ENCODE assay signal across 10 cellular contexts in the genomic region with DNA sequence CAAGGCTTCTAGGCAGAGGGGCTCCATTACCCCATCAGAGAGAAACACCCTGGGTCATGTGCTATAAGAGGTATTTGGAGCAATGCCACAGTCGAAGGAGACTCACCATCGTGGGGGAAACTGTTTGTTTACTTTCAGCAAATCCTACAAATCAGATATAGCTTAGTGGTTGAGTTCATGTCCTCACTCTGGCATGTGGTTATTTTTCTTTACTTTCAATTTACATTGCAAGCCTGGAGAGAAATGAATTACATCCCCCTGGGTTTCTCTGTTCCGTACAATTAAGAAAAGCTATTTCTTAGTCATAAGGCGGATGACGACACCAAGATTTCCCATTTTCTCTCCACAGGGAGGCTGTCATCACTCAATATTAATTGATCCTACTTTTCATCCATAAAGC. TPM values are rescaled to one million over a fixed set of nuclear protein-coding genes. Genes with fewer than 3 reads are reported as not detected.
A peak's percentile ranks its signal among the peaks of the same experiment; 100 is the strongest.
DNase-seq lines count a peak whose midpoint lies in the region; ATAC-seq and TF ChIP-seq lines count a peak whose summit lies in the region.
"Had no signal": no experiment of that assay in that cellular context is flagged by ENCODE, and none has a peak within 500 bp of the region (broad histone marks: within the 10 kb centered on the region; RNA-seq: fewer than 3 reads in every experiment).

No MANE protein-coding gene starts in this region.

- no peak overlapping the region for H3K9ac ChIP-seq in IMR-90 (ENCODE audit: low read depth, low read length)

- in situ Hi-C loops in IMR-90 (cut with MboI; ENCODE audit: low sequenced_read_pairs) = no loop called here

- H3K4me2 ChIP-seq in IMR-90 (ENCODE audit: low read depth, low read length) = peak overlapping the region; percentile 38; the same call in 1 of the 2 replicates

- TF ChIP-seq CTCF in IMR-90 (conservative IDR thresholded peaks at IDR 0.05; ENCODE audit: low read depth, low read length) = no peak

- H4K91ac ChIP-seq in IMR-90 (ENCODE audit: insufficient read depth, low read depth, low read length) = peak overlapping the region; percentile 73; the same call in 1 of the 2 replicates

- BruUV-seq in IMR-90 (replicated peaks; lab: Mats Ljungman, UMichigan) = no TSS peak

- no peak overlapping the region for H2AK9ac ChIP-seq in IMR-90 (replicated peaks; ENCODE audit: low read depth, low read length, poor library complexity)

- H3K27ac ChIP-seq in IMR-90 (ENCODE audit: insufficient read depth, low read length) = peak overlapping the region; percentile 72; the same call in 1 of the 2 replicates

- peak overlapping the region; percentile 71; the same call in 1 of the 2 replicates for H3K18ac ChIP-seq in IMR-90 (ENCODE audit: low read depth, low read length)

- H3K79me1 ChIP-seq in IMR-90 (ENCODE audit: low read depth in 1 of 2, low read length in 2 of 2) = peaks cover 36 to 83% of the 10 kb centered on the region in 2 experiments

- H3K9me1 ChIP-seq in IMR-90 (ENCODE audit: insufficient read depth, low read length) = peaks cover 37% of the 10 kb centered on the region

- peaks cover 9% of the 10 kb centered on the region for H4K20me1 ChIP-seq in IMR-90 (ENCODE audit: insufficient read depth, low read length)

- H3K14ac ChIP-seq in IMR-90 (replicated peaks; ENCODE audit: low read depth, low read length) = peak overlapping the region; percentile 83; the same call in 1 of the 2 replicates

- TF ChIP-seq RAD21 in IMR-90 (IDR thresholded peaks at IDR 0.05; ENCODE audit: low read length) = no peak; the same call in 1 of the 2 replicates

- H3K27me3 ChIP-seq in IMR-90 (ENCODE audit: control insufficient read depth, insufficient read depth, low read length) = no peaks in the 10 kb centered on the region
- H3K27me3 ChIP-seq in H7 (ENCODE audit: control insufficient read depth, insufficient read depth, low read length) = no peaks in the 10 kb centered on the region; the same call in 1 of the 2 replicates

- CTCF ChIA-PET in IMR-90 (lab: Yijun Ruan, JAX) = no interaction called here

- peak overlapping the region in 1 of 2 experiments; percentile 58; a peak in 2 of 4 replicates for H4K8ac ChIP-seq in IMR-90 (ENCODE audit: low read depth in 2 of 2, low read length in 2 of 2)

- no peak overlapping the region for H3K56ac ChIP-seq in IMR-90 (ENCODE audit: extremely low read depth, insufficient read depth, low read length)

- H2BK20ac ChIP-seq in IMR-90 (ENCODE audit: low read depth, low read length) = peak overlapping the region; percentile 88; the same call in 1 of the 2 replicates

- peak overlapping the region; percentile 43; the same call in 1 of the 2 replicates for H3K23ac ChIP-seq in IMR-90 (ENCODE audit: low read depth, low read length)

- dilution Hi-C loops in IMR-90 (cut with HindIII; ENCODE audit: low sequenced_read_pairs, unreplicated experiment) = no loop called here

- no peak overlapping the region for H3K27ac Mint-ChIP-seq in activated T-cell treated with anti-CD3 and anti-CD28 coated beads, Interleukin-2, amount 50 U/mL, for 72 hours
- H3K27ac Mint-ChIP-seq in stimulated activated naive CD8-positive, alpha-beta T cell treated with anti-CD3 and anti-CD28 coated beads, Interleukin-15, Interleukin-2, amounts not matched to agents 100 ng/mL and 50 ng/mL, for 24 hours = peak overlapping the region; percentile 14

- no peak overlapping the region; the same call in 1 of the 2 replicates for H4K5ac ChIP-seq in IMR-90 (ENCODE audit: low read depth, low read length)

- no peak overlapping the region; the same call in 1 of the 2 replicates for H2AK5ac ChIP-seq in IMR-90 (ENCODE audit: low read depth, low read length)

- H3K4ac ChIP-seq in IMR-90 (ENCODE audit: low read depth, low read length) = peak overlapping the region; percentile 79

- H2AFZ ChIP-seq in IMR-90 (replicated peaks; ENCODE audit: low read length, poor library complexity) = no peak overlapping the region

- TF ChIP-seq POLR2A in IMR-90 (IDR thresholded peaks at IDR 0.05; ENCODE audit: low read depth, low read length) = no peak

- peak; percentile 60 to 87 for ATAC-seq in activated T-cell treated with anti-CD3 and anti-CD28 coated beads, Interleukin-2, amount 50 U/mL, for 72 hours (replicated peaks in 1 of 2)
- ATAC-seq in IMR-90 (ENCODE audit: low read depth) (peak; percentile 77), HG03095 (IDR thresholded peaks at IDR 0.05; ENCODE audit: unreplicated experiment) (no peak)

- peak overlapping the region; percentile 83 for H2BK5ac ChIP-seq in IMR-90 (ENCODE audit: low read depth, low read length, poor library complexity, severe bottlenecking)

- H3K4me3 ChIP-seq in IMR-90 (ENCODE audit: insufficient read depth, low read depth, low read length) (no peak overlapping the region), H7 (ENCODE audit: insufficient read depth, low read depth, low read length) (no peak overlapping the region)

- peaks cover 32% of the 10 kb centered on the region for H3K4me1 ChIP-seq in IMR-90 (ENCODE audit: control insufficient read depth, insufficient read depth, low read length)

- H3K36me3 ChIP-seq in IMR-90 (ENCODE audit: control insufficient read depth, insufficient read depth, low read length) (peaks cover 13% of the 10 kb centered on the region), H7 (replicated peaks; ENCODE audit: control insufficient read depth, insufficient read depth, low read length) (no peaks in the 10 kb centered on the region)

- peaks cover 49% of the 10 kb centered on the region for H3K4me1 Mint-ChIP-seq in activated T-cell treated with anti-CD3 and anti-CD28 coated beads, Interleukin-2, amount 50 U/mL, for 72 hours (ENCODE audit: low read depth)
- H3K4me1 Mint-ChIP-seq in stimulated activated naive CD8-positive, alpha-beta T cell treated with anti-CD3 and anti-CD28 coated beads, Interleukin-15, Interleukin-2, amounts not matched to agents 100 ng/mL and 50 ng/mL, for 24 hours (ENCODE audit: low read depth) = peaks cover 71% of the 10 kb centered on the region

- H3K9me3 Mint-ChIP-seq in activated T-cell treated with anti-CD3 and anti-CD28 coated beads, Interleukin-2, amount 50 U/mL, for 72 hours = peaks cover 0 to 3% of the 10 kb centered on the region in 2 donors
- H3K9me3 Mint-ChIP-seq in stimulated activated naive CD8-positive, alpha-beta T cell treated with anti-CD3 and anti-CD28 coated beads, Interleukin-15, Interleukin-2, amounts not matched to agents 100 ng/mL and 50 ng/mL, for 24 hours = no peaks in the 10 kb centered on the region

- no peak for DNase-seq in activated T-cell treated with anti-CD3 and anti-CD28 coated beads, Interleukin-2, amount 50 U/mL, for 72 hours
- DNase-seq in activated T-cell treated with anti-CD3 and anti-CD28 coated beads, Interleukin-2, amount 50 U/mL, for 48 hours = no peak
- DNase-seq in IMR-90 (peak; percentile 99), dermis blood vessel endothelial cell (peak; percentile 81), H7 (no peak), medulla oblongata (ENCODE audit: extremely low spot score) (no peak)
- DNase-seq: aorta, Calu3 had no signal

- peak overlapping the region; percentile 56 for H2BK120ac ChIP-seq in IMR-90 (ENCODE audit: low read depth, low read length)

- H3K9me3 ChIP-seq in IMR-90 (ENCODE audit: control insufficient read depth, insufficient read depth, low read length) = no peaks in the 10 kb centered on the region

- H2BK15ac ChIP-seq in IMR-90 (ENCODE audit: low read depth, low read length) = peak overlapping the region; percentile 82; the same call in 1 of the 3 replicates

- H3K27me3 Mint-ChIP-seq in activated T-cell treated with anti-CD3 and anti-CD28 coated beads, Interleukin-2, amount 50 U/mL, for 72 hours (ENCODE audit: low read depth) = no peaks in the 10 kb centered on the region
- H3K27me3 Mint-ChIP-seq in stimulated activated naive CD8-positive, alpha-beta T cell treated with anti-CD3 and anti-CD28 coated beads, Interleukin-15, Interleukin-2, amounts not matched to agents 100 ng/mL and 50 ng/mL, for 24 hours = no peaks in the 10 kb centered on the region

- peak overlapping the region in 1 of 2 donors; percentile 72 for H3K4me3 Mint-ChIP-seq in activated T-cell treated with anti-CD3 and anti-CD28 coated beads, Interleukin-2, amount 50 U/mL, for 72 hours
- no peak overlapping the region for H3K4me3 Mint-ChIP-seq in stimulated activated naive CD8-positive, alpha-beta T cell treated with anti-CD3 and anti-CD28 coated beads, Interleukin-15, Interleukin-2, amounts not matched to agents 100 ng/mL and 50 ng/mL, for 24 hours

- peaks cover 24 to 54% of the 10 kb centered on the region in 2 donors for H3K36me3 Mint-ChIP-seq in activated T-cell treated with anti-CD3 and anti-CD28 coated beads, Interleukin-2, amount 50 U/mL, for 72 hours (ENCODE audit: insufficient read depth in 2 of 2)
- H3K36me3 Mint-ChIP-seq in stimulated activated naive CD8-positive, alpha-beta T cell treated with anti-CD3 and anti-CD28 coated beads, Interleukin-15, Interleukin-2, amounts not matched to agents 100 ng/mL and 50 ng/mL, for 24 hours (ENCODE audit: low read depth) = peaks cover 95% of the 10 kb centered on the region

- intact Hi-C loops in IMR-90 (cut with micrococcal nuclease) = loop anchor here (5.0 kb wide), 1 partner anchor 36 kb away; a partner anchor contains a TSS

- WGBS in IMR-90 (ENCODE audit: extremely low coverage in 2 of 2, insufficient read length in 1 of 2), 2 experiments = no CpG with 5 or more reads among the region's 5 CpGs

- POLR2A ChIA-PET in IMR-90 (lab: Charles Lee; ENCODE audit: unreplicated experiment) = interaction anchor here (0.5 to 0.7 kb wide), 3 partner anchors 35 to 94 kb away, joined by 3 to 12 read pairs (median 3); no protein-coding TSS in a partner anchor

TF ChIP-seq in IMR-90, 13 proteins besides CTCF, POLR2A, EP300 and RAD21 (continues in another document):
- TF ChIP-seq FOS (IDR thresholded peaks at IDR 0.05; ENCODE audit: low read depth, low read length) (peak; percentile 70), MAFK (IDR thresholded peaks at IDR 0.05; ENCODE audit: low read depth, low read length) (no peak), CEBPB (IDR thresholded peaks at IDR 0.05; ENCODE audit: low read depth, low read length) (peak; percentile 69)
- TF ChIP-seq, protein P1, sequence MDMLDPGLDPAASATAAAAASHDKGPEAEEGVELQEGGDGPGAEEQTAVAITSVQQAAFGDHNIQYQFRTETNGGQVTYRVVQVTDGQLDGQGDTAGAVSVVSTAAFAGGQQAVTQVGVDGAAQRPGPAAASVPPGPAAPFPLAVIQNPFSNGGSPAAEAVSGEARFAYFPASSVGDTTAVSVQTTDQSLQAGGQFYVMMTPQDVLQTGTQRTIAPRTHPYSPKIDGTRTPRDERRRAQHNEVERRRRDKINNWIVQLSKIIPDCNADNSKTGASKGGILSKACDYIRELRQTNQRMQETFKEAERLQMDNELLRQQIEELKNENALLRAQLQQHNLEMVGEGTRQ (IDR thresholded peaks at IDR 0.05; ENCODE audit: low read depth, low read length) = peak; percentile 84

RNA-seq across cellular contexts. Expression of a gene that starts 36.9 kb away (rescaled TPM):
- total RNA-seq in activated T-cell treated with anti-CD3 and anti-CD28 coated beads, Interleukin-2, amount 50 U/mL, for 72 hours = 100 to 1,000 TPM; 128 to 132 TPM
- total RNA-seq in IMR-90 (2012; rRNA removed) (52.0 and 52.2 TPM in 2 replicates), dermis blood vessel endothelial cell (47.3 and 47.8 TPM in 2 replicates)
- polyA plus RNA-seq in IMR-90 (2012; rRNA removed) = 44.8 and 45.0 TPM in 2 replicates
- polyA plus RNA-seq in IMR-90 (2012; cell fraction: cytosol; rRNA removed) = 37.9 and 67.2 TPM in 2 replicates
- 19.1 and 28.3 TPM in 2 replicates for polyA plus RNA-seq in IMR-90 (2012; cell fraction: nucleus; rRNA removed; ENCODE audit: low replicate concordance)
- 0.81 and 0.90 TPM in 2 replicates for total RNA-seq in H7 (2014; rRNA removed; shearing (Covaris generic))

Comparison
In these comparisons a context has a peak if more than half of its experiments do, and no peak if none do; other contexts are left out.
1. DNase-seq: peak in IMR-90 (single experiment) and dermis blood vessel endothelial cell (single experiment); none in activated T-cell treated with anti-CD3 and anti-CD28 coated beads, Interleukin-2, amount 50 U/mL, for 72 hours (0 of 2), activated T-cell treated with anti-CD3 and anti-CD28 coated beads, Interleukin-2, amount 50 U/mL, for 48 hours (0 of 2), H7 (single experiment) and medulla oblongata (single experiment).
2. RNA of a gene that starts 36.9 kb away (total RNA-seq): 128 to 132 TPM in activated T-cell treated with anti-CD3 and anti-CD28 coated beads, Interleukin-2, amount 50 U/mL, for 72 hours, 52.0 to 52.2 TPM in IMR-90 and 47.3 to 47.8 TPM in dermis blood vessel endothelial cell; 0.81 to 0.90 TPM in H7; every median in the first group is over 10 times any median in the second.